In genomic region chr2:108719149-108720044, GRCh38 we compare ENCODE assay signal across 1 cellular context.
TF ChIP-seq lines count a peak whose summit lies in the region.

RANBP2 (plus strand) TSS chr2:108719482; CDS start chr2:108719607, 125 bp downstream.

TF ChIP-seq in HepG2, 621 proteins besides CTCF, POLR2A, EP300 and RAD21 (continued from another document and continues in another):
- peak; percentile 98 for TF ChIP-seq ZNF407 (CRISPR knock-in tag; IDR thresholded peaks at IDR 0.05; ENCODE audit: not compliant biosample characterization)
- peak; percentile 60 for TF ChIP-seq E2F5 (CRISPR knock-in tag; conservative IDR thresholded peaks at IDR 0.05)
- peak; percentile 65; the same call in 1 of the 2 replicates for TF ChIP-seq DPF2 (CRISPR knock-in tag; IDR thresholded peaks at IDR 0.05; ENCODE audit: borderline replicate concordance, low read depth)
- peak; percentile 95 for TF ChIP-seq TERF1 (CRISPR knock-in tag; IDR thresholded peaks at IDR 0.05)
- TF ChIP-seq ZNF251 (CRISPR knock-in tag; IDR thresholded peaks at IDR 0.05) = no peak; the same call in 1 of the 2 replicates
- TF ChIP-seq, protein P1, sequence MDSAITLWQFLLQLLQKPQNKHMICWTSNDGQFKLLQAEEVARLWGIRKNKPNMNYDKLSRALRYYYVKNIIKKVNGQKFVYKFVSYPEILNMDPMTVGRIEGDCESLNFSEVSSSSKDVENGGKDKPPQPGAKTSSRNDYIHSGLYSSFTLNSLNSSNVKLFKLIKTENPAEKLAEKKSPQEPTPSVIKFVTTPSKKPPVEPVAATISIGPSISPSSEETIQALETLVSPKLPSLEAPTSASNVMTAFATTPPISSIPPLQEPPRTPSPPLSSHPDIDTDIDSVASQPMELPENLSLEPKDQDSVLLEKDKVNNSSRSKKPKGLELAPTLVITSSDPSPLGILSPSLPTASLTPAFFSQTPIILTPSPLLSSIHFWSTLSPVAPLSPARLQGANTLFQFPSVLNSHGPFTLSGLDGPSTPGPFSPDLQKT (CRISPR knock-in tag; IDR thresholded peaks at IDR 0.05; ENCODE audit: borderline replicate concordance) = peak; percentile 44; the same call in 1 of the 2 replicates
- 0 out of 2 replicates have a peak, but pooled peaks have one; percentile 67 for TF ChIP-seq ZNF615 (CRISPR knock-in tag; IDR thresholded peaks at IDR 0.05; ENCODE audit: borderline replicate concordance)
- peak; percentile 97 for TF ChIP-seq ZNF44 (CRISPR knock-in tag; IDR thresholded peaks at IDR 0.05)
- TF ChIP-seq, protein P2, sequence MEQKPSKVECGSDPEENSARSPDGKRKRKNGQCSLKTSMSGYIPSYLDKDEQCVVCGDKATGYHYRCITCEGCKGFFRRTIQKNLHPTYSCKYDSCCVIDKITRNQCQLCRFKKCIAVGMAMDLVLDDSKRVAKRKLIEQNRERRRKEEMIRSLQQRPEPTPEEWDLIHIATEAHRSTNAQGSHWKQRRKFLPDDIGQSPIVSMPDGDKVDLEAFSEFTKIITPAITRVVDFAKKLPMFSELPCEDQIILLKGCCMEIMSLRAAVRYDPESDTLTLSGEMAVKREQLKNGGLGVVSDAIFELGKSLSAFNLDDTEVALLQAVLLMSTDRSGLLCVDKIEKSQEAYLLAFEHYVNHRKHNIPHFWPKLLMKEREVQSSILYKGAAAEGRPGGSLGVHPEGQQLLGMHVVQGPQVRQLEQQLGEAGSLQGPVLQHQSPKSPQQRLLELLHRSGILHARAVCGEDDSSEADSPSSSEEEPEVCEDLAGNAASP (CRISPR knock-in tag; IDR thresholded peaks at IDR 0.05; ENCODE audit: borderline replicate concordance) = peak; percentile 85
- peak; percentile 77; the same call in 1 of the 2 replicates for TF ChIP-seq PRDM10 (CRISPR knock-in tag; IDR thresholded peaks at IDR 0.05; ENCODE audit: low read depth)
- peak; percentile 94 for TF ChIP-seq MXD1 (CRISPR knock-in tag; IDR thresholded peaks at IDR 0.05)
- peak; percentile 95 for TF ChIP-seq HNRNPLL (IDR thresholded peaks at IDR 0.05; ENCODE audit: low read depth, low read length, poor library complexity, severe bottlenecking)
- peak; percentile 97 for TF ChIP-seq ZFP91 (CRISPR knock-in tag; IDR thresholded peaks at IDR 0.05; ENCODE audit: borderline replicate concordance)
- TF ChIP-seq, protein P3, sequence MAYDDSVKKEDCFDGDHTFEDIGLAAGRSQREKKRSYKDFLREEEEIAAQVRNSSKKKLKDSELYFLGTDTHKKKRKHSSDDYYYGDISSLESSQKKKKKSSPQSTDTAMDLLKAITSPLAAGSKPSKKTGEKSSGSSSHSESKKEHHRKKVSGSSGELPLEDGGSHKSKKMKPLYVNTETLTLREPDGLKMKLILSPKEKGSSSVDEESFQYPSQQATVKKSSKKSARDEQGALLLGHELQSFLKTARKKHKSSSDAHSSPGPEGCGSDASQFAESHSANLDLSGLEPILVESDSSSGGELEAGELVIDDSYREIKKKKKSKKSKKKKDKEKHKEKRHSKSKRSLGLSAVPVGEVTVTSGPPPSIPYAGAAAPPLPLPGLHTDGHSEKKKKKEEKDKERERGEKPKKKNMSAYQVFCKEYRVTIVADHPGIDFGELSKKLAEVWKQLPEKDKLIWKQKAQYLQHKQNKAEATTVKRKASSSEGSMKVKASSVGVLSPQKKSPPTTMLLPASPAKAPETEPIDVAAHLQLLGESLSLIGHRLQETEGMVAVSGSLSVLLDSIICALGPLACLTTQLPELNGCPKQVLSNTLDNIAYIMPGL (CRISPR knock-in tag; IDR thresholded peaks at IDR 0.05; ENCODE audit: borderline replicate concordance in 1 of 2, low read depth in 1 of 2) = peak; percentile 97 to 98
- TF ChIP-seq EHMT2 (IDR thresholded peaks at IDR 0.05; ENCODE audit: borderline replicate concordance, low read depth, low read length) = peak; percentile 39; the same call in 1 of the 2 replicates
- peak; percentile 97 for TF ChIP-seq HOXD1 (CRISPR knock-in tag; IDR thresholded peaks at IDR 0.05)
- TF ChIP-seq ARNT (IDR thresholded peaks at IDR 0.05) = no peak
- TF ChIP-seq, protein P4, sequence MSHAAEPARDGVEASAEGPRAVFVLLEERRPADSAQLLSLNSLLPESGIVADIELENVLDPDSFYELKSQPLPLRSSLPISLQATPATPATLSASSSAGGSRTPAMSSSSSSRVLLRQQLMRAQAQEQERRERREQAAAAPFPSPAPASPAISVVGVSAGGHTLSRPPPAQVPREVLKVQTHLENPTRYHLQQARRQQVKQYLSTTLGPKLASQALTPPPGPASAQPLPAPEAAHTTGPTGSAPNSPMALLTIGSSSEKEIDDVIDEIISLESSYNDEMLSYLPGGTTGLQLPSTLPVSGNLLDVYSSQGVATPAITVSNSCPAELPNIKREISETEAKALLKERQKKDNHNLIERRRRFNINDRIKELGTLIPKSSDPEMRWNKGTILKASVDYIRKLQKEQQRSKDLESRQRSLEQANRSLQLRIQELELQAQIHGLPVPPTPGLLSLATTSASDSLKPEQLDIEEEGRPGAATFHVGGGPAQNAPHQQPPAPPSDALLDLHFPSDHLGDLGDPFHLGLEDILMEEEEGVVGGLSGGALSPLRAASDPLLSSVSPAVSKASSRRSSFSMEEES (CRISPR knock-in tag; IDR thresholded peaks at IDR 0.05) = peak; percentile 88
- peak; percentile 97 for TF ChIP-seq GATAD2A (CRISPR knock-in tag; IDR thresholded peaks at IDR 0.05)
- no peak for TF ChIP-seq NCOA5 (CRISPR knock-in tag; IDR thresholded peaks at IDR 0.05)
- TF ChIP-seq, protein P5, sequence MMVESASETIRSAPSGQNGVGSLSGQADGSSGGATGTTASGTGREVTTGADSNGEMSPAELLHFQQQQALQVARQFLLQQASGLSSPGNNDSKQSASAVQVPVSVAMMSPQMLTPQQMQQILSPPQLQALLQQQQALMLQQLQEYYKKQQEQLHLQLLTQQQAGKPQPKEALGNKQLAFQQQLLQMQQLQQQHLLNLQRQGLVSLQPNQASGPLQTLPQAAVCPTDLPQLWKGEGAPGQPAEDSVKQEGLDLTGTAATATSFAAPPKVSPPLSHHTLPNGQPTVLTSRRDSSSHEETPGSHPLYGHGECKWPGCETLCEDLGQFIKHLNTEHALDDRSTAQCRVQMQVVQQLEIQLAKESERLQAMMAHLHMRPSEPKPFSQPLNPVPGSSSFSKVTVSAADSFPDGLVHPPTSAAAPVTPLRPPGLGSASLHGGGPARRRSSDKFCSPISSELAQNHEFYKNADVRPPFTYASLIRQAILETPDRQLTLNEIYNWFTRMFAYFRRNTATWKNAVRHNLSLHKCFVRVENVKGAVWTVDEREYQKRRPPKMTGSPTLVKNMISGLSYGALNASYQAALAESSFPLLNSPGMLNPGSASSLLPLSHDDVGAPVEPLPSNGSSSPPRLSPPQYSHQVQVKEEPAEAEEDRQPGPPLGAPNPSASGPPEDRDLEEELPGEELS (CRISPR knock-in tag; IDR thresholded peaks at IDR 0.05) = peak; percentile 75; the same call in 1 of the 2 replicates
- TF ChIP-seq PHF8 (CRISPR knock-in tag; IDR thresholded peaks at IDR 0.05) = peak; percentile 99
- TF ChIP-seq CC2D1A (CRISPR knock-in tag; IDR thresholded peaks at IDR 0.05) = peak; percentile 98
